In genomic region chr6:113634352-113635163, GRCh38 we compare ENCODE assay signal across 7 cellular contexts.
A peak's percentile ranks its signal among the peaks of the same experiment; 100 is the strongest.
DNase-seq lines count a peak whose midpoint lies in the region; ATAC-seq and TF ChIP-seq lines count a peak whose summit lies in the region.

No MANE protein-coding gene starts in this region.

- DNase-seq in chondrocyte (ENCODE audit: low spot score) (no peak), GM13977 (ENCODE audit: low spot score) (no peak), GOT3 (lab: John Stamatoyannopoulos, UW) (no peak), NCI-H146 (lab: John Stamatoyannopoulos, UW) (no peak)

- peaks cover 64% of the 10 kb centered on the region for H3K4me1 Mint-ChIP-seq in chondrocyte (ENCODE audit: low read depth)

- ATAC-seq in HG03354 (IDR thresholded peaks at IDR 0.05; ENCODE audit: poor library complexity, severe bottlenecking, unreplicated experiment), result peak; percentile 17

- H3K27ac Mint-ChIP-seq in chondrocyte (ENCODE audit: unreplicated experiment), result peak overlapping the region; percentile 81

- peaks cover 14 to 58% (median 46%) of the 10 kb centered on the region in 5 donors for H3K4me1 ChIP-seq in subcutaneous abdominal adipose tissue (ENCODE audit: control insufficient read depth in 5 of 5, insufficient read depth in 5 of 5, low read length in 5 of 5)

- in situ Hi-C loops in GM13977 (cut with MboI; ENCODE audit: low pct_unique_long_range_greater_than_20kb, low sequenced_read_pairs, unreplicated experiment), result loop anchor here (10.0 kb wide), 1 partner anchor 220 kb away; the partner anchor contains the start of gene MARCKS

- no peak for TF ChIP-seq CTCF in chondrocyte (IDR thresholded peaks at IDR 0.05)
- TF ChIP-seq CTCF in GM13977 (IDR thresholded peaks at IDR 0.05; ENCODE audit: extremely low read depth, insufficient read depth, missing control alignments), result no peak

- peak; percentile 21 for TF ChIP-seq POLR2A in GM19099 (IDR thresholded peaks at IDR 0.05; ENCODE audit: extremely low read depth, insufficient read length, low read depth)

- peak overlapping the region; percentile 25 for H3K27ac ChIP-seq in subcutaneous abdominal adipose tissue (ENCODE audit: low read depth, low read length)

- H3K9ac ChIP-seq in subcutaneous abdominal adipose tissue (ENCODE audit: low read length in 5 of 5), result no peak overlapping the region

- H3K36me3 ChIP-seq in subcutaneous abdominal adipose tissue (ENCODE audit: control insufficient read depth in 5 of 5, insufficient read depth in 5 of 5, low read length in 5 of 5), result no peaks in the 10 kb centered on the region

- H3K36me3 Mint-ChIP-seq in chondrocyte (ENCODE audit: low read depth), result no peaks in the 10 kb centered on the region

- H3K4me3 Mint-ChIP-seq in chondrocyte (ENCODE audit: unreplicated experiment), result no peak overlapping the region

- H3K9me3 ChIP-seq in subcutaneous abdominal adipose tissue (ENCODE audit: control insufficient read depth in 5 of 5, low read length in 5 of 5), result peaks cover 0 to 2% (median 0%) of the 10 kb centered on the region in 5 donors

- H3K27me3 ChIP-seq in subcutaneous abdominal adipose tissue (ENCODE audit: control insufficient read depth in 5 of 5, insufficient read depth in 4 of 5, low read length in 5 of 5), result peaks cover 0 to 2% (median 0%) of the 10 kb centered on the region in 5 donors

- no peaks in the 10 kb centered on the region for H3K27me3 Mint-ChIP-seq in chondrocyte (ENCODE audit: low read depth)

- H3K4me3 ChIP-seq in subcutaneous abdominal adipose tissue (ENCODE audit: low read depth in 1 of 5, low read length in 5 of 5), result no peak overlapping the region

- no peaks in the 10 kb centered on the region for H3K9me3 Mint-ChIP-seq in chondrocyte (ENCODE audit: low read depth)
